8 cellular contexts compared by ENCODE assay signal in genomic region chr9:124257865-124258764, GRCh38. TPM values are rescaled to one million over a fixed set of nuclear protein-coding genes. Genes with fewer than 3 reads are reported as not detected.
A peak's percentile ranks its signal among the peaks of the same experiment; 100 is the strongest.
DNase-seq lines count a peak whose midpoint lies in the region; ATAC-seq and TF ChIP-seq lines count a peak whose summit lies in the region.

Gene NEK6 (plus strand): TSS chr9:124257949. CDS start chr9:124301965, 44,016 bp downstream.

- peak within 1 kb of the TSS; percentile 51 for H3K27ac ChIP-seq in CD8-positive, alpha-beta memory T cell (ENCODE audit: low read depth, low read length)
- peak within 1 kb of the TSS; percentile 91 for H3K27ac ChIP-seq in suprapubic skin

- ATAC-seq in HG02759 (IDR thresholded peaks at IDR 0.05; ENCODE audit: unreplicated experiment) (peak; percentile 34), HG02884 (IDR thresholded peaks at IDR 0.05; ENCODE audit: unreplicated experiment) (no peak), HG03135 (IDR thresholded peaks at IDR 0.05; ENCODE audit: unreplicated experiment) (no peak)
- peak; percentile 78 for ATAC-seq in effector memory CD8-positive, alpha-beta T cell (replicated peaks)

- TF ChIP-seq POLR2A in suprapubic skin (IDR thresholded peaks at IDR 0.05), result no peak

- no peak for TF ChIP-seq EP300 in suprapubic skin (IDR thresholded peaks at IDR 0.05)

- TF ChIP-seq CTCF in suprapubic skin (IDR thresholded peaks at IDR 0.05), result no peak

- H3K27me3 Mint-ChIP-seq in CD8-positive, alpha-beta memory T cell, result peaks cover 0 to 3% of the 10 kb centered on the region in 2 donors
- no peaks in the 10 kb centered on the region for H3K27me3 Mint-ChIP-seq in effector memory CD8-positive, alpha-beta T cell

- 2% methylated on average over 19 of the region's 121 CpGs for WGBS in suprapubic skin

- H3K36me3 Mint-ChIP-seq in CD8-positive, alpha-beta memory T cell, result peaks cover 0 to 6% (median 0%) of the 10 kb centered on the region in 3 donors
- peaks cover 10% of the 10 kb centered on the region for H3K36me3 Mint-ChIP-seq in effector memory CD8-positive, alpha-beta T cell (ENCODE audit: insufficient read depth)

- CTCF ChIA-PET in CD8-positive, alpha-beta memory T cell (lab: Charles Lee), result no interaction called here

- peak within 1 kb of the TSS in 7 of 8 donors; percentile 87 to 95 (median 93) for H3K27ac Mint-ChIP-seq in CD8-positive, alpha-beta memory T cell
- peak within 1 kb of the TSS; percentile 94 to 96 for H3K27ac Mint-ChIP-seq in effector memory CD8-positive, alpha-beta T cell

- peak within 1 kb of the TSS; percentile 91 to 98 (median 97) for H3K4me3 Mint-ChIP-seq in CD8-positive, alpha-beta memory T cell
- peak within 1 kb of the TSS; percentile 96 to 99 for H3K4me3 Mint-ChIP-seq in effector memory CD8-positive, alpha-beta T cell

- no peaks in the 10 kb centered on the region for H3K9me3 ChIP-seq in CD8-positive, alpha-beta memory T cell (ENCODE audit: low read length)
- no peaks in the 10 kb centered on the region for H3K9me3 ChIP-seq in suprapubic skin

- POLR2A ChIA-PET in CD8-positive, alpha-beta memory T cell (lab: Charles Lee), result interaction anchor here (0.5 kb wide), 1 partner anchor 62 kb away, joined by 3 read pairs; no protein-coding TSS in a partner anchor

- no peaks in the 10 kb centered on the region for H3K36me3 ChIP-seq in CD8-positive, alpha-beta memory T cell (ENCODE audit: insufficient read depth, low read length)
- H3K36me3 ChIP-seq in suprapubic skin, result no peaks in the 10 kb centered on the region

- DNase-seq in CD8-positive, alpha-beta memory T cell, result peak in 4 of 5 donors; percentile 22 to 59 (median 38)
- peak; percentile 19 to 47 for DNase-seq in activated CD4-positive, alpha-beta T cell treated with anti-CD3 and anti-CD28 coated beads for 4 hours
- peak; percentile 34 to 48 (median 42) for DNase-seq in effector memory CD8-positive, alpha-beta T cell
- DNase-seq in mesenteric fat pad (ENCODE audit: low spot score), result no peak
- DNase-seq in suprapubic skin (ENCODE audit: low spot score in 2 of 2), result no peak

- peaks cover 21% of the 10 kb centered on the region for H3K4me1 ChIP-seq in CD8-positive, alpha-beta memory T cell (ENCODE audit: insufficient read depth, low read length)
- peaks cover 45% of the 10 kb centered on the region for H3K4me1 ChIP-seq in suprapubic skin

- H3K9me3 Mint-ChIP-seq in CD8-positive, alpha-beta memory T cell, result no peaks in the 10 kb centered on the region
- no peaks in the 10 kb centered on the region for H3K9me3 Mint-ChIP-seq in effector memory CD8-positive, alpha-beta T cell

- H3K27me3 ChIP-seq in CD8-positive, alpha-beta memory T cell (ENCODE audit: insufficient read depth, low read length, poor library complexity, severe bottlenecking), result no peaks in the 10 kb centered on the region
- H3K27me3 ChIP-seq in suprapubic skin, result no peaks in the 10 kb centered on the region

- peak within 1 kb of the TSS; percentile 63 for H3K4me3 ChIP-seq in CD8-positive, alpha-beta memory T cell (ENCODE audit: low read length)
- peak within 1 kb of the TSS; percentile 80 for H3K4me3 ChIP-seq in suprapubic skin

- peaks cover 46 to 66% (median 57%) of the 10 kb centered on the region in 3 donors for H3K4me1 Mint-ChIP-seq in CD8-positive, alpha-beta memory T cell
- H3K4me1 Mint-ChIP-seq in effector memory CD8-positive, alpha-beta T cell (ENCODE audit: low read depth in 2 of 2), result peaks cover 40 to 45% of the 10 kb centered on the region in 2 donors

RNA-seq across cellular contexts. Expression of gene NEK6, which starts in this region (rescaled TPM):
- total RNA-seq in CD8-positive, alpha-beta memory T cell, result 10 to 100 TPM; 63.0 to 66.0 TPM
- polyA plus RNA-seq in CD8-positive, alpha-beta memory T cell, result 9.5 TPM
- total RNA-seq in mesenteric fat pad (97.9 TPM), suprapubic skin (10 to 100 TPM in 2 of 4 donors, 1 to 10 TPM in 2; 5.4 to 17.5 (median 10.6) TPM)

Comparison
In these comparisons a context has a peak if more than half of its experiments do, and no peak if none do; other contexts are left out.
1. DNase-seq: peak in CD8-positive, alpha-beta memory T cell (4 of 5), activated CD4-positive, alpha-beta T cell treated with anti-CD3 and anti-CD28 coated beads for 4 hours (2 of 2) and effector memory CD8-positive, alpha-beta T cell (3 of 3); none in mesenteric fat pad (single experiment) and suprapubic skin (0 of 2).
2. ATAC-seq: peak in HG02759 (single experiment) and effector memory CD8-positive, alpha-beta T cell (single experiment); none in HG02884 (single experiment) and HG03135 (single experiment).